10 cellular contexts compared by ENCODE assay signal in genomic region chr5:137497396-137498290, GRCh38. TPM values are rescaled to one million over a fixed set of nuclear protein-coding genes. Genes with fewer than 3 reads are reported as not detected.
A peak's percentile ranks its signal among the peaks of the same experiment; 100 is the strongest.
DNase-seq lines count a peak whose midpoint lies in the region; FAIRE-seq and TF ChIP-seq lines count a peak whose summit lies in the region.
"Had no signal": no experiment of that assay in that cellular context is flagged by ENCODE, and none has a peak within 500 bp of the region (broad histone marks: within the 10 kb centered on the region; RNA-seq: fewer than 3 reads in every experiment).

No MANE protein-coding gene starts in this region.

- H3K27ac Mint-ChIP-seq in astrocyte (ENCODE audit: unreplicated experiment) = no peak overlapping the region
- H3K27ac Mint-ChIP-seq: activated CD4-positive, alpha-beta memory T cell treated with anti-CD3 and anti-CD28 coated beads, Interleukin-2, amount 10 ng/mL, durations not matched to agents 7 days and 5 days had no signal

- H3K9me3 ChIP-seq in HUES48 (ENCODE audit: control insufficient read depth, insufficient read depth, low read length) (no peaks in the 10 kb centered on the region), astrocyte (ENCODE audit: insufficient read depth, low read depth, low read length) (no peaks in the 10 kb centered on the region), iPS-18c (ENCODE audit: control insufficient read depth, insufficient read depth, low read length) (no peaks in the 10 kb centered on the region)

- no peak for TF ChIP-seq CTCF in astrocyte (IDR thresholded peaks at IDR 0.05; ENCODE audit: insufficient read depth, low read depth, low read length)

- H3K4me3 ChIP-seq in HUES48 (ENCODE audit: low read depth, low read length) (peak overlapping the region; percentile 75), astrocyte (ENCODE audit: insufficient read depth, low read depth, low read length) (peak overlapping the region; percentile 75), iPS-18c (ENCODE audit: insufficient read depth, low read depth, low read length) (peak overlapping the region; percentile 68; the same call in 1 of the 2 replicates)

- H4K20me1 ChIP-seq in astrocyte (ENCODE audit: insufficient read depth, low read length) = peaks cover 9% of the 10 kb centered on the region

- H3K9ac ChIP-seq in HUES48 (ENCODE audit: low read depth, low read length) = no peak overlapping the region
- peak overlapping the region; percentile 88 for H3K9ac ChIP-seq in astrocyte (ENCODE audit: low read length)

- no peaks in the 10 kb centered on the region for H3K36me3 ChIP-seq in HUES48 (ENCODE audit: control insufficient read depth, insufficient read depth, low read length)
- no peaks in the 10 kb centered on the region for H3K36me3 ChIP-seq in astrocyte (ENCODE audit: insufficient read depth, low read length)

- H3K27me3 ChIP-seq in HUES48 (ENCODE audit: control insufficient read depth, insufficient read depth, low read length) (peaks cover 28% of the 10 kb centered on the region), astrocyte (ENCODE audit: insufficient read depth, low read length) (no peaks in the 10 kb centered on the region)

- peak overlapping the region; percentile 78 for H3K4me3 Mint-ChIP-seq in astrocyte (ENCODE audit: unreplicated experiment)
- H3K4me3 Mint-ChIP-seq: activated CD4-positive, alpha-beta memory T cell treated with anti-CD3 and anti-CD28 coated beads, Interleukin-2, amount 10 ng/mL, durations not matched to agents 7 days and 5 days had no signal

- H3K79me2 ChIP-seq in astrocyte (ENCODE audit: insufficient read depth, low read length) = peaks cover 64% of the 10 kb centered on the region

- H3K4me1 ChIP-seq in HUES48 (ENCODE audit: control insufficient read depth, insufficient read depth, low read length) (no peaks in the 10 kb centered on the region), astrocyte (ENCODE audit: insufficient read depth, low read length) (peaks cover 13% of the 10 kb centered on the region)

- in situ Hi-C loops in KBM-7 (cut with MboI; ENCODE audit: low pct_unique_long_range_greater_than_20kb, low sequenced_read_pairs) = no loop called here

- H3K36me3 Mint-ChIP-seq in astrocyte (ENCODE audit: low read depth, unreplicated experiment) = no peaks in the 10 kb centered on the region

- H3K27ac ChIP-seq in HUES48 (ENCODE audit: low read depth, low read length) (no peak overlapping the region), astrocyte (ENCODE audit: low read depth, low read length) (peak overlapping the region; percentile 59), temporal lobe (ENCODE audit: low read depth, low read length) (peak overlapping the region; percentile 79)

- peak overlapping the region; percentile 54 for H2AFZ ChIP-seq in astrocyte (ENCODE audit: low read depth, low read length)

- no peaks in the 10 kb centered on the region for H3K9me3 Mint-ChIP-seq in astrocyte (ENCODE audit: unreplicated experiment)
- H3K9me3 Mint-ChIP-seq: activated CD4-positive, alpha-beta memory T cell treated with anti-CD3 and anti-CD28 coated beads, Interleukin-2, amount 10 ng/mL, durations not matched to agents 7 days and 5 days had no signal

- FAIRE-seq in astrocyte (lab: Jason Lieb, UNC) = no peak
- FAIRE-seq: endometrium had no signal

- H3K4me2 ChIP-seq in astrocyte (ENCODE audit: low read length) = peak overlapping the region; percentile 94

- H3K27me3 Mint-ChIP-seq in astrocyte (ENCODE audit: low read depth, unreplicated experiment) = peaks cover 21% of the 10 kb centered on the region

- peaks cover 1% of the 10 kb centered on the region for H3K4me1 Mint-ChIP-seq in astrocyte (ENCODE audit: low read depth, unreplicated experiment)
- H3K4me1 Mint-ChIP-seq: activated CD4-positive, alpha-beta memory T cell treated with anti-CD3 and anti-CD28 coated beads, Interleukin-2, amount 10 ng/mL, durations not matched to agents 7 days and 5 days had no signal

- DNase-seq in astrocyte (ENCODE audit: low read depth) (no peak), GOT3 (lab: John Stamatoyannopoulos, UW) (no peak), KBM-7 (no peak), hepatic stellate cell (ENCODE audit: low spot score) (no peak)
- DNase-seq: activated CD4-positive, alpha-beta memory T cell treated with anti-CD3 and anti-CD28 coated beads, Interleukin-2, amount 10 ng/mL, durations not matched to agents 7 days and 5 days; NCI-H2227 treated with DMSO at 0.1 percent for 48 hours had no signal

RNA-seq across cellular contexts. Expression of gene SPOCK1, which starts 1.5 kb away (rescaled TPM):
- 53.5 and 71.0 TPM in 2 replicates for total RNA-seq in astrocyte
- total RNA-seq in temporal lobe = 93.4 TPM
